Comparison of ENCODE assay signal across 8 cellular contexts in the genomic region with DNA sequence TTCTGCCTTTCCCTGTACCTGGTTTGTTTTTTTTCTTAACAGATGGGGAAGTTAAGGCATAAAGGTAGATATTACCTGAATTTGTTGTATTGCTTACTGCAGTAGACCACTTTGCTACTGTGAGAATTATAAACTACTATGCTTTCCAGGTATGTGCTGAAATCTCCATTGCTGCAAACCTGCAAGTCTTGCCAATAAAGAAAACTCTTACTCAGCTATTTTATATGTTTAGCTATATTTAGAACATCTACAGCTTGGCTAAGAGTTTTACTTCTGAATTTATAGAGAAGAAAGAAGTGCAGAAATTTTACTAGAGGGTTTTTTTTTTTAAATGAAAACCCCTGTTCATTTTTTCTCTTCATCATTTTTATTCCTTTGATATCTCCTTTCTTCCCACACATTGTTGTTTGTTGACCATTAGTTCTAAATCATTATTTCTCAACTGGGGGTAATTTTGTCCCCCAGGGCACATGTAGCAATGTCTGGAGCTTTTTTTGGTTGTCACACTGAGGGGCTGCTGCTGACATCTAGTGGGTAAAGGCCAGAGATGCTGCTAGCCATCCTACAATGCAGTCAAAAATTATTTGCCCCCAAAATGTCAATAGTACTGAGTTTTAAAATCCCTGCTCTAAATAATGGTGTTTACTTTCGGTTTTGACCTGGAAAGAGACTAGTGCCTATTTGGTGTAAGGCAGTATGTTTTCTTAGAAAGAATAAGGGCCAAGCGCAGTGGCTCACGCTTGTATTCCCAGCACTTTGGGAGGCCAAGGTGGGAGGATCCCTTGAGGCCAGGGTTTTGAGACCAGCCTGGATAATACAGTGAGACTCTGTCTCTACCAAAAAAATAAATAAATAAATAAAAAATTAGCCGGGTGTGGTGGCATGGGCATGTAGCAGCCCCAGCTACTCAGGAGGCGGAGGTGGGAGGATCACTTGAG. TPM values are rescaled to one million over a fixed set of nuclear protein-coding genes. Genes with fewer than 3 reads are reported as not detected.
DNase-seq lines count a peak whose midpoint lies in the region; ATAC-seq, FAIRE-seq and TF ChIP-seq lines count a peak whose summit lies in the region.

No MANE protein-coding gene starts in this region.

- no peaks in the 10 kb centered on the region for H3K79me2 ChIP-seq in OCI-LY7 (ENCODE audit: insufficient read depth, low read depth, low read length)
- H3K79me2 ChIP-seq in astrocyte (ENCODE audit: insufficient read depth, low read length) = peaks cover 65% of the 10 kb centered on the region

- H3K9me3 ChIP-seq in OCI-LY7 (ENCODE audit: low read length) = no peaks in the 10 kb centered on the region
- no peaks in the 10 kb centered on the region for H3K9me3 ChIP-seq in astrocyte (ENCODE audit: insufficient read depth, low read depth, low read length)
- no peaks in the 10 kb centered on the region for H3K9me3 ChIP-seq in right lobe of liver
- no peaks in the 10 kb centered on the region for H3K9me3 ChIP-seq in small intestine (ENCODE audit: control insufficient read depth, low read depth)

- no TSS peak for BruUV-seq in OCI-LY7 (replicated peaks; lab: Mats Ljungman, UMichigan)

- H3K4me2 ChIP-seq in OCI-LY7 (ENCODE audit: low read length) (no peak overlapping the region), astrocyte (ENCODE audit: low read length) (no peak overlapping the region)

- no peak overlapping the region for H3K27ac ChIP-seq in OCI-LY7 (ENCODE audit: low read depth, low read length, poor library complexity, severe bottlenecking)
- H3K27ac ChIP-seq in astrocyte (ENCODE audit: low read depth, low read length) = no peak overlapping the region
- H3K27ac ChIP-seq in right lobe of liver = peak overlapping the region in 1 of 3 donors; percentile 11
- H3K27ac ChIP-seq in small intestine (ENCODE audit: low read depth in 1 of 2, low read length in 1 of 2) = no peak overlapping the region

- H4K20me1 ChIP-seq in OCI-LY7 (ENCODE audit: insufficient read depth, low read length) (no peaks in the 10 kb centered on the region), astrocyte (ENCODE audit: insufficient read depth, low read length) (peaks cover 37% of the 10 kb centered on the region)

- peak; percentile 62 for TF ChIP-seq CTCF in natural killer cell (IDR thresholded peaks at IDR 0.05)
- TF ChIP-seq CTCF in OCI-LY7 (conservative IDR thresholded peaks at IDR 0.05; ENCODE audit: low read length) = peak; percentile 82
- TF ChIP-seq CTCF in astrocyte (IDR thresholded peaks at IDR 0.05; ENCODE audit: insufficient read depth, low read depth, low read length) = peak; percentile 68
- peak; percentile 54 to 66 (median 62) for TF ChIP-seq CTCF in right lobe of liver (IDR thresholded peaks at IDR 0.05)

- no peak overlapping the region for H3K4me3 ChIP-seq in OCI-LY7 (ENCODE audit: low read depth, low read length, poor library complexity, severe bottlenecking)
- no peak overlapping the region for H3K4me3 ChIP-seq in astrocyte (ENCODE audit: insufficient read depth, low read depth, low read length)
- no peak overlapping the region for H3K4me3 ChIP-seq in right lobe of liver
- no peak overlapping the region for H3K4me3 ChIP-seq in small intestine (ENCODE audit: low read depth in 1 of 2, low read length in 2 of 2)

- H3K4me1 Mint-ChIP-seq in natural killer cell = peaks cover 12 to 13% of the 10 kb centered on the region in 2 donors
- peaks cover 4 to 21% of the 10 kb centered on the region in 2 donors for H3K4me1 Mint-ChIP-seq in natural killer cell treated with Interleukin-12 subunit alpha and Interleukin-12 subunit beta and Interleukin-15 and Interleukin-18, amount 100 ng/mL, for 72 hours (ENCODE audit: low read depth in 2 of 2)
- peaks cover 11% of the 10 kb centered on the region for H3K4me1 Mint-ChIP-seq in astrocyte (ENCODE audit: low read depth, unreplicated experiment)

- H3K9ac ChIP-seq in astrocyte (ENCODE audit: low read length) = no peak overlapping the region

- no peaks in the 10 kb centered on the region for H3K4me1 ChIP-seq in OCI-LY7 (ENCODE audit: insufficient read depth, low read length, poor library complexity, severe bottlenecking)
- H3K4me1 ChIP-seq in astrocyte (ENCODE audit: insufficient read depth, low read length) = no peaks in the 10 kb centered on the region
- peaks cover 0 to 16% (median 10%) of the 10 kb centered on the region in 4 donors for H3K4me1 ChIP-seq in right lobe of liver
- H3K4me1 ChIP-seq in small intestine (ENCODE audit: control insufficient read depth in 2 of 2, insufficient read depth in 1 of 2, low read depth in 1 of 2, low read length in 1 of 2) = no peaks in the 10 kb centered on the region

- WGBS in right lobe of liver (ENCODE audit: insufficient coverage, low coverage, low lambda C conversion rate, missing lambda C conversion rate) = 30% methylated on average over 5 of the region's 5 CpGs
- 83 to 88% (median 86%) methylated on average over 5 of the region's 5 CpGs for WGBS in small intestine, 3 donors

- H3K27me3 Mint-ChIP-seq in natural killer cell (ENCODE audit: low read depth in 2 of 2) (no peaks in the 10 kb centered on the region), astrocyte (ENCODE audit: low read depth, unreplicated experiment) (no peaks in the 10 kb centered on the region)
- no peaks in the 10 kb centered on the region for H3K27me3 Mint-ChIP-seq in natural killer cell treated with Interleukin-12 subunit alpha and Interleukin-12 subunit beta and Interleukin-15 and Interleukin-18, amount 100 ng/mL, for 72 hours

- FAIRE-seq in astrocyte (lab: Jason Lieb, UNC) = no peak
- FAIRE-seq in RCC 7860 (lab: Jason Lieb, UNC) = no peak
- no peak for FAIRE-seq in small intestine (lab: Jason Lieb, UNC)

- CTCF ChIA-PET in OCI-LY7 (lab: Charles Lee; ENCODE audit: unreplicated experiment) = interaction anchor here (1.3 kb wide), 1 partner anchor 138 kb away, joined by 4 read pairs; no protein-coding TSS in a partner anchor

- H3K9me3 Mint-ChIP-seq in natural killer cell (no peaks in the 10 kb centered on the region), astrocyte (ENCODE audit: unreplicated experiment) (no peaks in the 10 kb centered on the region)
- no peaks in the 10 kb centered on the region for H3K9me3 Mint-ChIP-seq in natural killer cell treated with Interleukin-12 subunit alpha and Interleukin-12 subunit beta and Interleukin-15 and Interleukin-18, amount 100 ng/mL, for 72 hours

- H3K4me3 Mint-ChIP-seq in natural killer cell (no peak overlapping the region), astrocyte (ENCODE audit: unreplicated experiment) (no peak overlapping the region)
- no peak overlapping the region for H3K4me3 Mint-ChIP-seq in natural killer cell treated with Interleukin-12 subunit alpha and Interleukin-12 subunit beta and Interleukin-15 and Interleukin-18, amount 100 ng/mL, for 72 hours

- no peak for TF ChIP-seq POLR2A in right lobe of liver (IDR thresholded peaks at IDR 0.05)

- DNase-seq in natural killer cell (no peak), OCI-LY7 (ENCODE audit: low spot score) (peak; percentile 27), astrocyte (ENCODE audit: low read depth) (no peak), right lobe of liver (no peak), RCC 7860 (ENCODE audit: low spot score) (no peak), small intestine (no peak)
- no peak for DNase-seq in natural killer cell treated with Interleukin-12 subunit alpha and Interleukin-12 subunit beta and Interleukin-15 and Interleukin-18, amount 100 ng/mL, for 72 hours (ENCODE audit: low spot score)

- H3K36me3 Mint-ChIP-seq in natural killer cell = no peaks in the 10 kb centered on the region
- H3K36me3 Mint-ChIP-seq in natural killer cell treated with Interleukin-12 subunit alpha and Interleukin-12 subunit beta and Interleukin-15 and Interleukin-18, amount 100 ng/mL, for 72 hours = peaks cover 3% of the 10 kb centered on the region
- peaks cover 2% of the 10 kb centered on the region for H3K36me3 Mint-ChIP-seq in astrocyte (ENCODE audit: low read depth, unreplicated experiment)

- H2AFZ ChIP-seq in OCI-LY7 (ENCODE audit: low read length) (no peak overlapping the region), astrocyte (ENCODE audit: low read depth, low read length) (no peak overlapping the region)

- intact Hi-C loops in natural killer cell (cut with micrococcal nuclease) = loop anchor here (1.0 to 2.0 kb wide), 3 partner anchors 29 to 139 kb away; partner anchors contain the start of gene PCNX1
- intact Hi-C loops in OCI-LY7 (cut with micrococcal nuclease; ENCODE audit: unreplicated experiment) = loop anchor here (1.0 to 5.0 kb wide), 2 partner anchors 49 to 139 kb away; partner anchors contain the start of gene PCNX1
- intact Hi-C loops in right lobe of liver (cut with DNase I) = no loop called here

- H3K27ac Mint-ChIP-seq in natural killer cell (peak overlapping the region in 1 of 2 donors; percentile 50), astrocyte (ENCODE audit: unreplicated experiment) (no peak overlapping the region)
- H3K27ac Mint-ChIP-seq in natural killer cell treated with Interleukin-12 subunit alpha and Interleukin-12 subunit beta and Interleukin-15 and Interleukin-18, amount 100 ng/mL, for 72 hours = no peak overlapping the region

- H3K27me3 ChIP-seq in astrocyte (ENCODE audit: insufficient read depth, low read length) = no peaks in the 10 kb centered on the region
- no peaks in the 10 kb centered on the region for H3K27me3 ChIP-seq in right lobe of liver
- no peaks in the 10 kb centered on the region for H3K27me3 ChIP-seq in small intestine (ENCODE audit: control insufficient read depth in 2 of 2, insufficient read depth in 2 of 2, low read length in 2 of 2)

- POLR2A ChIA-PET in OCI-LY7 (lab: Charles Lee) = interaction anchor here (0.5 to 0.7 kb wide), 4 partner anchors 29 to 386 kb away, joined by 3 to 4 read pairs (median 4); no protein-coding TSS in a partner anchor

- ATAC-seq in natural killer cell (peak in 2 of 3 donors; percentile 88 to 92), right lobe of liver (peak; percentile 91 to 97 (median 94)), HG02642 (IDR thresholded peaks at IDR 0.05; ENCODE audit: poor library complexity, unreplicated experiment) (no peak)
- no peak for ATAC-seq in natural killer cell treated with Interleukin-12 subunit alpha and Interleukin-12 subunit beta and Interleukin-15 and Interleukin-18, amount 100 ng/mL, for 72 hours

- H3K9me2 ChIP-seq in OCI-LY7 (ENCODE audit: insufficient read depth, low read length) = no peaks in the 10 kb centered on the region

- peaks cover 16% of the 10 kb centered on the region for H3K36me3 ChIP-seq in OCI-LY7 (ENCODE audit: insufficient read depth, low read length)
- peaks cover 3% of the 10 kb centered on the region for H3K36me3 ChIP-seq in astrocyte (ENCODE audit: insufficient read depth, low read length)
- H3K36me3 ChIP-seq in right lobe of liver = no peaks in the 10 kb centered on the region
- peaks cover 0 to 3% of the 10 kb centered on the region in 2 donors for H3K36me3 ChIP-seq in small intestine (ENCODE audit: control insufficient read depth in 2 of 2, insufficient read depth in 2 of 2, low read length in 2 of 2)

RNA-seq across cellular contexts. Expression of gene PCNX1, which starts 48.6 kb away (rescaled TPM):
- total RNA-seq in natural killer cell = 100 to 1,000 TPM in 2 of 3 donors, 10 to 100 TPM in 1; 79.8 to 124 (median 119) TPM
- total RNA-seq in natural killer cell treated with Interleukin-12 subunit alpha and Interleukin-12 subunit beta and Interleukin-15 and Interleukin-18, amount 100 ng/mL, for 72 hours = 100 to 1,000 TPM in 1 of 2 donors, 10 to 100 TPM in 1; 81.7 to 156 TPM
- 27.7 and 33.8 TPM in 2 replicates for total RNA-seq in OCI-LY7 (2014; rRNA removed; shearing (Covaris generic))
- 33.5 and 38.4 TPM in 2 replicates for total RNA-seq in OCI-LY7 (2022)
- 91.3 and 115 TPM in 2 replicates for total RNA-seq in astrocyte
- 10 to 100 TPM; 25.4 to 33.2 (median 29.3) TPM for total RNA-seq in right lobe of liver
- 1 to 10 TPM; 4.7 to 7.9 (median 5.1) TPM for polyA plus RNA-seq in small intestine

Comparison
In these comparisons a context has a peak if more than half of its experiments do, and no peak if none do; other contexts are left out.
1. ATAC-seq: peak in natural killer cell (2 of 3) and right lobe of liver (4 of 4); none in natural killer cell treated with Interleukin-12 subunit alpha and Interleukin-12 subunit beta and Interleukin-15 and Interleukin-18, amount 100 ng/mL, for 72 hours (0 of 2) and HG02642 (single experiment).
2. intact Hi-C loops: an anchor here in natural killer cell (1.0 to 2.0 kb wide) and OCI-LY7 (1.0 to 5.0 kb wide); none called in right lobe of liver.
3. Peak in every context shown above with its lines, with median percentiles within 50 percentile points of each other: CTCF ChIP-seq.